In genomic region chr2:234823877-234824376, GRCh38 we compare ENCODE assay signal across 1 cellular context.
TF ChIP-seq lines count a peak whose summit lies in the region.

No MANE protein-coding gene starts in this region.

TF ChIP-seq in HepG2, 621 proteins besides CTCF, POLR2A, EP300 and RAD21 (continued from another document and continues in another):
- TF ChIP-seq, protein P1, sequence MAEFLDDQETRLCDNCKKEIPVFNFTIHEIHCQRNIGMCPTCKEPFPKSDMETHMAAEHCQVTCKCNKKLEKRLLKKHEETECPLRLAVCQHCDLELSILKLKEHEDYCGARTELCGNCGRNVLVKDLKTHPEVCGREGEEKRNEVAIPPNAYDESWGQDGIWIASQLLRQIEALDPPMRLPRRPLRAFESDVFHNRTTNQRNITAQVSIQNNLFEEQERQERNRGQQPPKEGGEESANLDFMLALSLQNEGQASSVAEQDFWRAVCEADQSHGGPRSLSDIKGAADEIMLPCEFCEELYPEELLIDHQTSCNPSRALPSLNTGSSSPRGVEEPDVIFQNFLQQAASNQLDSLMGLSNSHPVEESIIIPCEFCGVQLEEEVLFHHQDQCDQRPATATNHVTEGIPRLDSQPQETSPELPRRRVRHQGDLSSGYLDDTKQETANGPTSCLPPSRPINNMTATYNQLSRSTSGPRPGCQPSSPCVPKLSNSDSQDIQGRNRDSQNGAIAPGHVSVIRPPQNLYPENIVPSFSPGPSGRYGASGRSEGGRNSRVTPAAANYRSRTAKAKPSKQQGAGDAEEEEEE (CRISPR knock-in tag; IDR thresholded peaks at IDR 0.05; ENCODE audit: borderline replicate concordance) = no peak
- peak; percentile 76 for TF ChIP-seq ARID5B (CRISPR knock-in tag; IDR thresholded peaks at IDR 0.05)
- no peak for TF ChIP-seq ZNF776 (CRISPR knock-in tag; IDR thresholded peaks at IDR 0.05)
- TF ChIP-seq HMG20A (CRISPR knock-in tag; IDR thresholded peaks at IDR 0.05; ENCODE audit: borderline replicate concordance) = no peak; the same call in 1 of the 2 replicates
- TF ChIP-seq ZNF766 (CRISPR knock-in tag; IDR thresholded peaks at IDR 0.05; ENCODE audit: borderline replicate concordance) = no peak
- TF ChIP-seq, protein P2, sequence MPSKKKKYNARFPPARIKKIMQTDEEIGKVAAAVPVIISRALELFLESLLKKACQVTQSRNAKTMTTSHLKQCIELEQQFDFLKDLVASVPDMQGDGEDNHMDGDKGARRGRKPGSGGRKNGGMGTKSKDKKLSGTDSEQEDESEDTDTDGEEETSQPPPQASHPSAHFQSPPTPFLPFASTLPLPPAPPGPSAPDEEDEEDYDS (CRISPR knock-in tag; IDR thresholded peaks at IDR 0.05) = no peak; the same call in 1 of the 2 replicates
- TF ChIP-seq USF2 (IDR thresholded peaks at IDR 0.05; ENCODE audit: low read depth, low read length) = 0 out of 2 replicates have a peak, but pooled peaks have one; percentile 18
- TF ChIP-seq USF2 (CRISPR knock-in tag; IDR thresholded peaks at IDR 0.05; ENCODE audit: borderline replicate concordance) = no peak
- peak; percentile 59; the same call in 1 of the 2 replicates for TF ChIP-seq EHMT2 (IDR thresholded peaks at IDR 0.05; ENCODE audit: borderline replicate concordance, low read depth, low read length)
- TF ChIP-seq HNF1A (IDR thresholded peaks at IDR 0.05; ENCODE audit: low read depth) = 0 out of 2 replicates have a peak, but pooled peaks have one; percentile 53
- TF ChIP-seq HNF1A (CRISPR knock-in tag; IDR thresholded peaks at IDR 0.05; ENCODE audit: borderline replicate concordance) = peak; percentile 51; the same call in 1 of the 2 replicates
- no peak for TF ChIP-seq REPIN1 (CRISPR knock-in tag; IDR thresholded peaks at IDR 0.05; ENCODE audit: borderline replicate concordance, low read depth)
- TF ChIP-seq, protein P3, sequence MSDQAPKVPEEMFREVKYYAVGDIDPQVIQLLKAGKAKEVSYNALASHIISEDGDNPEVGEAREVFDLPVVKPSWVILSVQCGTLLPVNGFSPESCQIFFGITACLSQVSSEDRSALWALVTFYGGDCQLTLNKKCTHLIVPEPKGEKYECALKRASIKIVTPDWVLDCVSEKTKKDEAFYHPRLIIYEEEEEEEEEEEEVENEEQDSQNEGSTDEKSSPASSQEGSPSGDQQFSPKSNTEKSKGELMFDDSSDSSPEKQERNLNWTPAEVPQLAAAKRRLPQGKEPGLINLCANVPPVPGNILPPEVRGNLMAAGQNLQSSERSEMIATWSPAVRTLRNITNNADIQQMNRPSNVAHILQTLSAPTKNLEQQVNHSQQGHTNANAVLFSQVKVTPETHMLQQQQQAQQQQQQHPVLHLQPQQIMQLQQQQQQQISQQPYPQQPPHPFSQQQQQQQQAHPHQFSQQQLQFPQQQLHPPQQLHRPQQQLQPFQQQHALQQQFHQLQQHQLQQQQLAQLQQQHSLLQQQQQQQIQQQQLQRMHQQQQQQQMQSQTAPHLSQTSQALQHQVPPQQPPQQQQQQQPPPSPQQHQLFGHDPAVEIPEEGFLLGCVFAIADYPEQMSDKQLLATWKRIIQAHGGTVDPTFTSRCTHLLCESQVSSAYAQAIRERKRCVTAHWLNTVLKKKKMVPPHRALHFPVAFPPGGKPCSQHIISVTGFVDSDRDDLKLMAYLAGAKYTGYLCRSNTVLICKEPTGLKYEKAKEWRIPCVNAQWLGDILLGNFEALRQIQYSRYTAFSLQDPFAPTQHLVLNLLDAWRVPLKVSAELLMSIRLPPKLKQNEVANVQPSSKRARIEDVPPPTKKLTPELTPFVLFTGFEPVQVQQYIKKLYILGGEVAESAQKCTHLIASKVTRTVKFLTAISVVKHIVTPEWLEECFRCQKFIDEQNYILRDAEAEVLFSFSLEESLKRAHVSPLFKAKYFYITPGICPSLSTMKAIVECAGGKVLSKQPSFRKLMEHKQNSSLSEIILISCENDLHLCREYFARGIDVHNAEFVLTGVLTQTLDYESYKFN (CRISPR knock-in tag; conservative IDR thresholded peaks at IDR 0.05) = peak; percentile 49
- no peak for TF ChIP-seq SRY (CRISPR knock-in tag; IDR thresholded peaks at IDR 0.05)
- no peak for TF ChIP-seq TAF1 (CRISPR knock-in tag; IDR thresholded peaks at IDR 0.05)
- no peak for TF ChIP-seq PREB (CRISPR knock-in tag; IDR thresholded peaks at IDR 0.05)
- peak; percentile 29; the same call in 1 of the 2 replicates for TF ChIP-seq ZKSCAN8 (CRISPR knock-in tag; IDR thresholded peaks at IDR 0.05; ENCODE audit: borderline replicate concordance)
- TF ChIP-seq MXD3 (CRISPR knock-in tag; IDR thresholded peaks at IDR 0.05) = no peak
- TF ChIP-seq ZNF138 (CRISPR knock-in tag; IDR thresholded peaks at IDR 0.05; ENCODE audit: low read depth) = no peak
- TF ChIP-seq TRIM24 (CRISPR knock-in tag; IDR thresholded peaks at IDR 0.05) = peak; percentile 35; the same call in 1 of the 2 replicates
- TF ChIP-seq JDP2 (CRISPR knock-in tag; IDR thresholded peaks at IDR 0.05; ENCODE audit: borderline replicate concordance) = no peak
- TF ChIP-seq HOXA3 (CRISPR knock-in tag; IDR thresholded peaks at IDR 0.05) = 0 out of 2 replicates have a peak, but pooled peaks have one; percentile 27
- 0 out of 2 replicates have a peak, but pooled peaks have one; percentile 49 for TF ChIP-seq ZNF430 (CRISPR knock-in tag; IDR thresholded peaks at IDR 0.05)
- TF ChIP-seq ZNF670 (CRISPR knock-in tag; IDR thresholded peaks at IDR 0.05; ENCODE audit: borderline replicate concordance) = no peak
- TF ChIP-seq SP4 (CRISPR knock-in tag; IDR thresholded peaks at IDR 0.05) = 0 out of 2 replicates have a peak, but pooled peaks have one; percentile 28
- no peak for TF ChIP-seq ZNF20 (CRISPR knock-in tag; IDR thresholded peaks at IDR 0.05)
- TF ChIP-seq TBX2 (CRISPR knock-in tag; IDR thresholded peaks at IDR 0.05; ENCODE audit: borderline replicate concordance) = peak; percentile 38; the same call in 1 of the 2 replicates
- no peak for TF ChIP-seq ZNF839 (CRISPR knock-in tag; IDR thresholded peaks at IDR 0.05; ENCODE audit: borderline replicate concordance)
- peak; percentile 60; the same call in 1 of the 2 replicates for TF ChIP-seq KAT8 (CRISPR knock-in tag; IDR thresholded peaks at IDR 0.05)
- no peak for TF ChIP-seq ZNF883 (CRISPR knock-in tag; IDR thresholded peaks at IDR 0.05; ENCODE audit: not compliant biosample characterization)
- TF ChIP-seq CHD4 (IDR thresholded peaks at IDR 0.05; ENCODE audit: borderline replicate concordance, low read length) = no peak
- peak; percentile 70 for TF ChIP-seq NR2F6 (IDR thresholded peaks at IDR 0.05)
- TF ChIP-seq NR2F6 (CRISPR knock-in tag; IDR thresholded peaks at IDR 0.05) = no peak; the same call in 1 of the 2 replicates
- peak; percentile 91 for TF ChIP-seq TFE3 (CRISPR knock-in tag; IDR thresholded peaks at IDR 0.05)
- no peak for TF ChIP-seq POLR2AphosphoS2 (IDR thresholded peaks at IDR 0.05; ENCODE audit: low read depth, low read length)
- TF ChIP-seq ZNF30 (CRISPR knock-in tag; IDR thresholded peaks at IDR 0.05) = no peak
- TF ChIP-seq SALL1 (CRISPR knock-in tag; IDR thresholded peaks at IDR 0.05) = peak; percentile 30
- no peak; the same call in 1 of the 2 replicates for TF ChIP-seq SMC3 (IDR thresholded peaks at IDR 0.05; ENCODE audit: low read length)
- TF ChIP-seq THYN1 (CRISPR knock-in tag; IDR thresholded peaks at IDR 0.05; ENCODE audit: borderline replicate concordance, low read depth) = no peak
- TF ChIP-seq ZNF567 (CRISPR knock-in tag; IDR thresholded peaks at IDR 0.05; ENCODE audit: borderline replicate concordance) = no peak
